Comparison of ENCODE assay signal across 31 cellular contexts in genomic region chr17:7290685-7291084, GRCh38. TPM values are rescaled to one million over a fixed set of nuclear protein-coding genes. Genes with fewer than 3 reads are reported as not detected.
"Had no signal": no experiment of that assay in that cellular context is flagged by ENCODE, and none has a peak within 500 bp of the region (broad histone marks: within the 10 kb centered on the region; RNA-seq: fewer than 3 reads in every experiment).

No MANE protein-coding gene starts in this region.

- H2AFZ ChIP-seq: parathyroid adenoma had no signal

- DNase-seq: activated B cell treated with CpG ODN at 0.5 μM for 24 hours; activated CD4-positive, alpha-beta T cell treated with anti-CD3 and anti-CD28 coated beads for 4 hours; activated CD4-positive, alpha-beta T cell treated with anti-CD3 and anti-CD28 coated beads, Interleukin-2, amount 50 U/mL, for 48 hours; activated CD8-positive, alpha-beta memory T cell treated with anti-CD3 and anti-CD28 coated beads for 24 hours; activated effector memory CD4-positive, alpha-beta T cell treated with Interleukin-2 at 50 U/mL for 16 hours; activated naive CD4-positive, alpha-beta T cell treated with Interleukin-2 at 50 U/mL for 16 hours; anterior cingulate cortex; body of pancreas; dorsolateral prefrontal cortex; effector memory CD4-positive, alpha-beta T cell; erythroblast; naive B cell; nephron progenitor cell; nucleus accumbens; right lobe of liver; small intestine; stimulated activated CD4-positive, alpha-beta T cell treated with anti-CD3 and anti-CD28 coated beads, Interleukin-1b, Interleukin-23, amount 100 ng/mL, for 48 hours; stimulated activated CD4-positive, alpha-beta T cell treated with anti-CD3 and anti-CD28 coated beads, Interleukin-4, amount 100 ng/mL, for 4 hours; stimulated activated CD8-positive, alpha-beta memory T cell treated with anti-CD3 and anti-CD28 coated beads, Interleukin-4, amount 100 ng/mL, for 48 hours; stimulated activated naive CD8-positive, alpha-beta T cell treated with anti-CD3 and anti-CD28 coated beads, Interleukin-15, amount 100 ng/mL, for 72 hours; T-helper 1 cell; thyroid gland had no signal

- H3K9ac ChIP-seq: parathyroid adenoma had no signal

- H3K27ac ChIP-seq: body of pancreas, coronary artery, dorsolateral prefrontal cortex, parathyroid adenoma, right lobe of liver, thyroid gland, upper lobe of left lung, vagina had no signal

- H3K36me3 ChIP-seq: right lobe of liver, thyroid gland, upper lobe of left lung, vagina had no signal

- H3K9me3 Mint-ChIP-seq: activated B cell treated with CpG ODN at 0.5 μM for 24 hours; mesothelial cell of epicardium; nephron progenitor cell; stimulated activated memory B cell treated with anti-CD40 and anti-IgM and Interleukin-4, amounts not matched to agents 10 μg/mL and 1 μg/mL and 100 μg/mL, for 72 hours; stimulated activated naive CD8-positive, alpha-beta T cell treated with anti-CD3 and anti-CD28 coated beads, Interleukin-15, amount 100 ng/mL, for 72 hours; T-helper 2 cell treated with Interferon-gamma antibody and Interleukin-4, amounts not matched to agents 5 μg/mL and 100 μg/mL, for 36 hours had no signal

- H3K4me3 ChIP-seq: body of pancreas, coronary artery, dorsolateral prefrontal cortex, right lobe of liver, thyroid gland, upper lobe of left lung, vagina had no signal

- H3K27me3 ChIP-seq: body of pancreas, right lobe of liver, thyroid gland, vagina had no signal

- H3K4me3 Mint-ChIP-seq: activated B cell treated with CpG ODN at 0.5 μM for 24 hours; activated naive CD8-positive, alpha-beta T cell; mesothelial cell of epicardium; nephron progenitor cell; stimulated activated memory B cell treated with anti-CD40 and anti-IgM and Interleukin-4, amounts not matched to agents 10 μg/mL and 1 μg/mL and 100 μg/mL, for 72 hours; stimulated activated naive CD8-positive, alpha-beta T cell treated with anti-CD3 and anti-CD28 coated beads, Interleukin-15, amount 100 ng/mL, for 72 hours; T-helper 2 cell treated with Interferon-gamma antibody and Interleukin-4, amounts not matched to agents 5 μg/mL and 100 μg/mL, for 36 hours had no signal

- H3K9me3 ChIP-seq: body of pancreas, right lobe of liver, thyroid gland, upper lobe of left lung, vagina had no signal

- ATAC-seq: body of pancreas; right lobe of liver; stimulated activated memory B cell treated with anti-CD40 and anti-IgM and Interleukin-4, amounts not matched to agents 10 μg/mL and 1 μg/mL and 100 μg/mL, for 72 hours; stimulated activated naive CD8-positive, alpha-beta T cell treated with anti-CD3 and anti-CD28 coated beads, Interleukin-15, amount 100 ng/mL, for 72 hours had no signal

- H3K27ac Mint-ChIP-seq: activated B cell treated with CpG ODN at 0.5 μM for 24 hours; activated naive CD8-positive, alpha-beta T cell; mesothelial cell of epicardium; naive B cell; nephron progenitor cell; stimulated activated memory B cell treated with anti-CD40 and anti-IgM and Interleukin-4, amounts not matched to agents 10 μg/mL and 1 μg/mL and 100 μg/mL, for 72 hours; stimulated activated naive CD8-positive, alpha-beta T cell treated with anti-CD3 and anti-CD28 coated beads, Interleukin-15, amount 100 ng/mL, for 72 hours; T-helper 2 cell treated with Interferon-gamma antibody and Interleukin-4, amounts not matched to agents 5 μg/mL and 100 μg/mL, for 36 hours had no signal

- H3K36me3 Mint-ChIP-seq: activated naive CD8-positive, alpha-beta T cell; mesothelial cell of epicardium; naive B cell; stimulated activated memory B cell treated with anti-CD40 and anti-IgM and Interleukin-4, amounts not matched to agents 10 μg/mL and 1 μg/mL and 100 μg/mL, for 72 hours had no signal

- H3K79me2 ChIP-seq: parathyroid adenoma had no signal

RNA-seq across cellular contexts. Expression of gene YBX2, which starts 3.8 kb away (rescaled TPM):
- total RNA-seq: fibroblast of villous mesenchyme had no signal

RNA-seq across cellular contexts. Expression of gene SLC2A4, which starts 9.2 kb away (rescaled TPM):
- total RNA-seq: activated B cell treated with CpG ODN at 0.5 μM for 24 hours had no signal
